In genomic region chr11:84345597-84345996, GRCh38 we compare ENCODE assay signal across 1 cellular context.
TF ChIP-seq lines count a peak whose summit lies in the region.

No MANE protein-coding gene starts in this region.

TF ChIP-seq in K562, 482 proteins besides CTCF, POLR2A, EP300 and RAD21 (continued from another document):
- TF ChIP-seq, protein P1, sequence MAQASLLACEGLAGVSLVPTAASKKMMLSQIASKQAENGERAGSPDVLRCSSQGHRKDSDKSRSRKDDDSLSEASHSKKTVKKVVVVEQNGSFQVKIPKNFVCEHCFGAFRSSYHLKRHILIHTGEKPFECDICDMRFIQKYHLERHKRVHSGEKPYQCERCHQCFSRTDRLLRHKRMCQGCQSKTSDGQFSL (CRISPR knock-in tag; IDR thresholded peaks at IDR 0.05), result no peak
- TF ChIP-seq, protein P1 (tag; IDR thresholded peaks at IDR 0.05), result no peak
- TF ChIP-seq RB1 (IDR thresholded peaks at IDR 0.05; ENCODE audit: low read depth) (no peak), ZNF316 (IDR thresholded peaks at IDR 0.05) (0 out of 2 replicates have a peak, but pooled peaks have one; percentile 8), POLR2H (tag; IDR thresholded peaks at IDR 0.05; ENCODE audit: low read depth) (no peak), ADNP (tag; IDR thresholded peaks at IDR 0.05) (no peak), CREB1 (IDR thresholded peaks at IDR 0.05) (no peak), CREB1 (CRISPR knock-in tag; IDR thresholded peaks at IDR 0.05) (no peak), RBFOX2 (IDR thresholded peaks at IDR 0.05; ENCODE audit: low read depth, low read length) (no peak)
